8 cellular contexts compared by ENCODE assay signal in the genomic region with DNA sequence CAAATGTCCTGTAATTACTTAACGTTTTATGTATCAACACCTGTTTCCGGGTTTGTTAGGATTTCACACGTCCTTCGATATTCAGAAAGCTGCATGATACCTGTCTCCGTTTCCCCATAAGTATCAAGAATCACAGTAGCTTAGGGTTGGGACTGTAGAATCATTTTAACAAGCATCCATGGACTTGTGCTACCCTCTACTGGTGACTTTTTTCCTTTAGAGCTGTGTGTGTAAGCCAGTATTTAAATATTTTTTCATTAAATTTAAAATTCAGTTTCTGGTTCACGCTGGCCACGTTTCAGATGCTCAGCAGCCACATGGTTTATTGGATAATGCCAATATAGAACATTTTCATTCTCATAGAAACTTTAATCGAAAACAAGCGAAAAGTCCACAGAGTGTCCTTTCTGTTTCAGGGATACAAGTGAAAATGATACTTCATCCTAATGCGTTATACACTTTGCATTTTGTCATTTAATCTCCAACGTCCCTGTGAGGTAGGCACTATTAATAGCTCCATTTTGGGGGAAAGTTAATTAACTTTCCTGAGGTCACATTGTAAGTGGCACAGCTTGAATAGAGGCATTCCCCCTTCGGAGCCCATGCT.
DNase-seq lines count a peak whose midpoint lies in the region; ATAC-seq, FAIRE-seq and TF ChIP-seq lines count a peak whose summit lies in the region.

No MANE protein-coding gene starts in this region.

- TF ChIP-seq EP300 in suprapubic skin (IDR thresholded peaks at IDR 0.05): no peak

- H3K36me3 ChIP-seq in NT2/D1 (ENCODE audit: insufficient read depth, insufficient read length, low read length) (peaks cover 58% of the 10 kb centered on the region), mammary epithelial cell (ENCODE audit: insufficient read depth, low read length) (no peaks in the 10 kb centered on the region), kidney (ENCODE audit: control insufficient read depth in 1 of 2, insufficient read depth in 2 of 2, low read length in 2 of 2) (peaks cover 0 to 2% of the 10 kb centered on the region in 2 donors), suprapubic skin (no peaks in the 10 kb centered on the region)

- H2AFZ ChIP-seq in mammary epithelial cell (ENCODE audit: low read depth, low read length): no peak overlapping the region

- ATAC-seq in GM18873 (IDR thresholded peaks at IDR 0.05; ENCODE audit: low FRiP score, unreplicated experiment): no peak

- H3K79me2 ChIP-seq in mammary epithelial cell (ENCODE audit: insufficient read depth, low read length): no peaks in the 10 kb centered on the region

- H3K27ac ChIP-seq in mammary epithelial cell (ENCODE audit: insufficient read depth, low read depth, low read length): no peak overlapping the region
- no peak overlapping the region for H3K27ac ChIP-seq in kidney (ENCODE audit: low read depth in 2 of 2, low read length in 2 of 2)
- H3K27ac ChIP-seq in suprapubic skin: no peak overlapping the region

- CTCF ChIA-PET in mammary epithelial cell (lab: Charles Lee; ENCODE audit: low non-redundant PET): interaction anchor here (0.5 to 1.4 kb wide), 4 partner anchors 330 to 444 kb away, joined by 3 to 33 read pairs (median 4); no protein-coding TSS in a partner anchor

- no peak overlapping the region for H3K4me2 ChIP-seq in mammary epithelial cell (ENCODE audit: insufficient read depth, low read depth, low read length)

- no peak for TF ChIP-seq POLR2A in suprapubic skin (IDR thresholded peaks at IDR 0.05)

- no TSS peak for BruUV-seq in mammary epithelial cell (replicated peaks; lab: Mats Ljungman, UMichigan)

- H3K27me3 ChIP-seq in NT2/D1 (ENCODE audit: insufficient read depth, insufficient read length) (no peaks in the 10 kb centered on the region), mammary epithelial cell (ENCODE audit: insufficient read depth, low read length) (peaks cover 2% of the 10 kb centered on the region), suprapubic skin (no peaks in the 10 kb centered on the region)

- H3K4me3 ChIP-seq in NT2/D1 (ENCODE audit: insufficient read length, low read depth) (no peak overlapping the region), mammary epithelial cell (replicated peaks in 1 of 3; ENCODE audit: insufficient read depth in 1 of 3, low read depth in 2 of 3, low read length in 3 of 3) (no peak overlapping the region), kidney (ENCODE audit: low read length in 2 of 2) (no peak overlapping the region), suprapubic skin (no peak overlapping the region)

- H3K9me3 ChIP-seq in NT2/D1 (ENCODE audit: insufficient read depth, low read length) (no peaks in the 10 kb centered on the region), mammary epithelial cell (replicated peaks; ENCODE audit: insufficient read depth, low read length) (no peaks in the 10 kb centered on the region), kidney (ENCODE audit: control insufficient read depth in 1 of 2, low read length in 2 of 2) (no peaks in the 10 kb centered on the region), suprapubic skin (no peaks in the 10 kb centered on the region)

- H3K9ac ChIP-seq in NT2/D1 (ENCODE audit: insufficient read length, low read depth) (no peak overlapping the region), mammary epithelial cell (ENCODE audit: insufficient read depth, low read length) (no peak overlapping the region), kidney (ENCODE audit: low read length in 2 of 2) (no peak overlapping the region)

- peak in 2 of 3 donors; percentile 3 to 36 for DNase-seq in stimulated activated CD4-positive, alpha-beta T cell treated with anti-CD3 and anti-CD28 coated beads, Interleukin-12 subunit alpha, Interleukin-12 subunit beta, amount 100 ng/mL, for 48 hours (ENCODE audit: low read depth in 2 of 3, low spot score in 1 of 3)
- no peak for DNase-seq in stimulated activated CD4-positive, alpha-beta T cell treated with anti-CD3 and anti-CD28 coated beads, Interleukin-12 subunit alpha, Interleukin-12 subunit beta, amount 100 ng/mL, for 4 hours
- peak; percentile 52 for DNase-seq in KG1 (lab: John Stamatoyannopoulos, UW)
- peak; percentile 27 for DNase-seq in NT2/D1 (ENCODE audit: low read depth, low spot score)
- DNase-seq in mammary epithelial cell: peak; percentile 53
- no peak for DNase-seq in kidney
- no peak for DNase-seq in suprapubic skin (ENCODE audit: low spot score in 2 of 2)

- in situ Hi-C loops in mammary epithelial cell (cut with MboI; ENCODE audit: low sequenced_read_pairs in 2 of 2): loop anchor here (5.0 to 10.0 kb wide), 3 partner anchors 424 to 577 kb away; no protein-coding TSS in a partner anchor

- no peak for FAIRE-seq in kidney (lab: Jason Lieb, UNC)

- 16% methylated on average over 12 of the region's 12 CpGs for WGBS in mammary epithelial cell (ENCODE audit: low coverage, missing lambda C conversion rate)
- WGBS in suprapubic skin: 41% methylated on average over 12 of the region's 12 CpGs

- H4K20me1 ChIP-seq in mammary epithelial cell (ENCODE audit: insufficient read depth, low read length): no peaks in the 10 kb centered on the region

- TF ChIP-seq CTCF in mammary epithelial cell (conservative IDR thresholded peaks at IDR 0.05 in 1 of 2, IDR thresholded peaks at IDR 0.05 in 1 of 2; ENCODE audit: extremely low read depth in 1 of 2, insufficient read depth in 1 of 2, low read depth in 1 of 2, low read length in 2 of 2): peak; percentile 49 to 67
- TF ChIP-seq CTCF in kidney (IDR thresholded peaks at IDR 0.05; ENCODE audit: borderline replicate concordance, extremely low read depth, insufficient read depth): peak; percentile 53
- TF ChIP-seq CTCF in suprapubic skin (IDR thresholded peaks at IDR 0.05): peak; percentile 50 to 53

- intact Hi-C loops in mammary epithelial cell (cut with micrococcal nuclease): loop anchor here (1.0 kb wide), 4 partner anchors 330 to 584 kb away; no protein-coding TSS in a partner anchor
- intact Hi-C loops in kidney (cut with DNase I): no loop called here

- H3K4me1 ChIP-seq in NT2/D1 (ENCODE audit: insufficient read depth, insufficient read length) (no peaks in the 10 kb centered on the region), mammary epithelial cell (ENCODE audit: insufficient read depth, low read length) (no peaks in the 10 kb centered on the region), kidney (ENCODE audit: control insufficient read depth in 1 of 2, insufficient read depth in 1 of 2, low read depth in 1 of 2, low read length in 2 of 2) (no peaks in the 10 kb centered on the region), suprapubic skin (no peaks in the 10 kb centered on the region)

- dilution Hi-C loops in mammary epithelial cell (cut with HindIII; ENCODE audit: low sequenced_read_pairs): no loop called here

Comparison
In these comparisons a context has a peak if more than half of its experiments do, and no peak if none do; other contexts are left out.
1. DNase-seq: peak in stimulated activated CD4-positive, alpha-beta T cell treated with anti-CD3 and anti-CD28 coated beads, Interleukin-12 subunit alpha, Interleukin-12 subunit beta, amount 100 ng/mL, for 48 hours (2 of 3), KG1 (single experiment), NT2/D1 (single experiment) and mammary epithelial cell (single experiment); none in stimulated activated CD4-positive, alpha-beta T cell treated with anti-CD3 and anti-CD28 coated beads, Interleukin-12 subunit alpha, Interleukin-12 subunit beta, amount 100 ng/mL, for 4 hours (single experiment), kidney (single experiment) and suprapubic skin (0 of 2).
2. Peak in every context shown above with its lines, with median percentiles within 50 percentile points of each other: CTCF ChIP-seq.